Comparison of ENCODE assay signal across 8 cellular contexts in the genomic region with DNA sequence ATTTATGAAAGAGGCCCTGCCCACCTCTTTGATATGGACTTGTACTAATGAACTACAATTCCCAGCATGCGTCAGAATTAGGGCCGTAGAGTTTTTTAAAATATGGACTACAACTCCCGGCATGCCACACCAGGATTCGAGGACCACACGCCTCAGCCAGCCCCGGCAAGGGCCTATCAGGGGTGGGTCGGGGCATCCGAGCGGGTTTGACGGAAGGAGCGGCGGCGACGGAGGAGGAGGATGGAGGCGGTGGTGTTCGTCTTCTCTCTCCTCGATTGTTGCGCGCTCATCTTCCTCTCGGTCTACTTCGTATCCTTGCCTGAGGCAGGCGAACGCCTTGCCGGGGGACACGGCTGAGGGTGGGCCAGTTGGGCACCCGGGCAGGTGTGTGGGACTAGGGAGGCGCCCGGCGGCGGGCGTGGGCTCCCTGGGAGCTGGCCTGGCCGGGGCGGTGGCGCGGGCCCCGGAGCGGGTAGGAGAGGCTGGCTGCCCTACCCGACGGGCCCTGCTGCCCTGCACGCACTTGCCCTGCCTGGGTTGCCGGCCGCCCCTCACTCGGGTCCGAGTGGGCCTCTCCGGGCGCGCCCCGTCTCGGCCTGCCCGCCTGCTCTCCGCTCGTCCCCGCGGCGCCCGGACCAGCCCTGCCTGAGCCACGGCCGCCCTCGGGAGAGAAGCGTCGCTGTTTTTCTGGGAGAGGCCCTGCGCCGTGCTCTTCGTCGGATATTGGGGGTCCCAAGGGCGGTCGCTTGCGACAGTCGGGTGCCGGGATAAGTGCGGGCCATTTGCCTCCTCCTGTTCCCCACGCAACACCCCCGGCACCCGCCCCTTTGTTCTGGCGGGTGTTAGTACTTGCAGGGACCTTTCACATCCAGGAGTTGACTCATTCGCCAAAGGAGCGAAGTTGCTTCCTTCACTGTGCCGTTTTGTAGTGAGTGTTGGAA.
DNase-seq lines count a peak whose midpoint lies in the region; ATAC-seq and TF ChIP-seq lines count a peak whose summit lies in the region.

A gene (plus strand): TSS at position 195 of the 941 bp plus-strand sequence. CDS start 46 bp downstream, at position 241.

- peak within 1 kb of the TSS; percentile 67 for H2AFZ ChIP-seq in OCI-LY3 (ENCODE audit: low read depth, low read length)

- peak; percentile 96 for DNase-seq in D341Med (ENCODE audit: low spot score)
- DNase-seq in HuH-7 (ENCODE audit: low spot score): peak; percentile 99
- DNase-seq in activated T-cell treated with anti-CD3 and anti-CD28 coated beads for 1 hour (ENCODE audit: low read depth): peak; percentile 85
- peak; percentile 90 for DNase-seq in epidermal melanocyte (ENCODE audit: insufficient read length, low spot score)
- peak; percentile 95 for DNase-seq in middle frontal gyrus (ENCODE audit: extremely low spot score, low spot score)
- peak; percentile 83 to 86 for DNase-seq in stimulated activated CD8-positive, alpha-beta memory T cell treated with anti-CD3 and anti-CD28 coated beads, Interleukin-2, amount 100 ng/mL, for 48 hours (ENCODE audit: low read depth in 2 of 2)

- H3K4me1 ChIP-seq in OCI-LY3 (ENCODE audit: low read length): peaks cover 8% of the 10 kb centered on the region

- H3K9ac ChIP-seq in OCI-LY3 (ENCODE audit: low read length): peak within 1 kb of the TSS; percentile 67

- no peak within 1 kb of the TSS; the same call in 1 of the 2 replicates for H3K27ac ChIP-seq in OCI-LY3 (ENCODE audit: low read length)

- peaks cover 7% of the 10 kb centered on the region for H4K20me1 ChIP-seq in OCI-LY3 (ENCODE audit: insufficient read depth, low read length)

- H3K9me3 ChIP-seq in OCI-LY3 (ENCODE audit: insufficient read depth, low read length): no peaks in the 10 kb centered on the region

- no peaks in the 10 kb centered on the region for H3K36me3 ChIP-seq in OCI-LY3 (replicated peaks; ENCODE audit: low read depth, low read length)

- H3K79me2 ChIP-seq in OCI-LY3 (ENCODE audit: low read length): peaks cover 43% of the 10 kb centered on the region

- peak within 1 kb of the TSS; percentile 79 for H3K4me3 ChIP-seq in OCI-LY3 (ENCODE audit: low read length)

- no peak for TF ChIP-seq CTCF in OCI-LY3 (IDR thresholded peaks at IDR 0.05; ENCODE audit: low read depth, low read length)

- peak within 1 kb of the TSS; percentile 78 for H3K4me2 ChIP-seq in OCI-LY3 (ENCODE audit: low read length)

- H3K27me3 ChIP-seq in OCI-LY3 (ENCODE audit: low read depth, low read length): no peaks in the 10 kb centered on the region

- ATAC-seq in GM21515 (IDR thresholded peaks at IDR 0.05; ENCODE audit: unreplicated experiment): peak; percentile 98
